8 cellular contexts compared by ENCODE assay signal in genomic region chr14:23321572-23322547, GRCh38. TPM values are rescaled to one million over a fixed set of nuclear protein-coding genes. Genes with fewer than 3 reads are reported as not detected.
A peak's percentile ranks its signal among the peaks of the same experiment; 100 is the strongest.
DNase-seq lines count a peak whose midpoint lies in the region; ATAC-seq and TF ChIP-seq lines count a peak whose summit lies in the region.

No MANE protein-coding gene starts in this region.

- H3K27ac Mint-ChIP-seq in nephron progenitor cell = peak overlapping the region; percentile 97

- peak overlapping the region; percentile 90 for H3K4me3 Mint-ChIP-seq in nephron progenitor cell

- no peaks in the 10 kb centered on the region for H3K9me3 ChIP-seq in transverse colon

- ATAC-seq in HG02759 (IDR thresholded peaks at IDR 0.05; ENCODE audit: unreplicated experiment) = peak; percentile 21

- intact Hi-C loops in transverse colon (cut with DNase I; ENCODE audit: low total_unique reads) = no loop called here

- TF ChIP-seq CTCF in GM13977 (IDR thresholded peaks at IDR 0.05; ENCODE audit: extremely low read depth, insufficient read depth, missing control alignments) (no peak), fibroblast of mammary gland (conservative IDR thresholded peaks at IDR 0.05; ENCODE audit: control insufficient read depth, insufficient read depth, low read depth, low read length) (no peak), nephron progenitor cell (IDR thresholded peaks at IDR 0.05) (no peak), transverse colon (IDR thresholded peaks at IDR 0.05) (no peak)

- H3K4me1 ChIP-seq in transverse colon = peaks cover 10 to 21% (median 18%) of the 10 kb centered on the region in 4 donors

- H3K4me3 ChIP-seq in fibroblast of mammary gland (ENCODE audit: control insufficient read depth, low read depth, low read length) = peak overlapping the region; percentile 90
- peak overlapping the region; percentile 92 to 99 (median 97) for H3K4me3 ChIP-seq in transverse colon

- peak overlapping the region; percentile 98 to 99 (median 98) for H3K27ac ChIP-seq in transverse colon

- H3K27me3 Mint-ChIP-seq in nephron progenitor cell (ENCODE audit: low read depth, poor library complexity) = no peaks in the 10 kb centered on the region

- in situ Hi-C loops in GM13977 (cut with MboI; ENCODE audit: low pct_unique_long_range_greater_than_20kb, low sequenced_read_pairs, unreplicated experiment) (no loop called here), transverse colon (cut with MboI; ENCODE audit: low pct_ligation_motif_present in 1 of 4, low pct_unique_long_range_greater_than_20kb in 1 of 4, low sequenced_read_pairs in 3 of 4) (no loop called here)

- H3K9me3 Mint-ChIP-seq in nephron progenitor cell = no peaks in the 10 kb centered on the region

- TF ChIP-seq EP300 in transverse colon (IDR thresholded peaks at IDR 0.05; ENCODE audit: low read depth) = no peak

- H3K36me3 Mint-ChIP-seq in nephron progenitor cell (ENCODE audit: low read depth) = peaks cover 56% of the 10 kb centered on the region

- TF ChIP-seq POLR2A in transverse colon (IDR thresholded peaks at IDR 0.05) = peak; percentile 39

- H3K27me3 ChIP-seq in transverse colon = no peaks in the 10 kb centered on the region

- H3K36me3 ChIP-seq in transverse colon = peaks cover 0 to 25% (median 8%) of the 10 kb centered on the region in 4 donors

- DNase-seq in GM13977 (ENCODE audit: low spot score) (peak; percentile 56), NCI-H774 (lab: John Stamatoyannopoulos, UW) (peak; percentile 29), fibroblast of mammary gland (ENCODE audit: low read depth) (peak; percentile 58), nephron progenitor cell (peak; percentile 60), transverse colon (peak; percentile 58), SIG-M5 (lab: John Stamatoyannopoulos, UW) (no peak)
- DNase-seq in activated T-cell treated with anti-CD3 and anti-CD28 coated beads, Interleukin-2, amount 50 U/mL, for 1 hour = peak; percentile 54

- WGBS in transverse colon (ENCODE audit: low coverage in 1 of 2), 2 donors = 0 to 3% methylated on average over 6 to 24 of the region's 64 CpGs

- H3K4me1 Mint-ChIP-seq in nephron progenitor cell = peaks cover 54% of the 10 kb centered on the region

RNA-seq across cellular contexts. Expression of gene PABPN1, which starts 0.6 kb away (rescaled TPM):
- total RNA-seq in transverse colon = 100 to 1,000 TPM in 1 of 4 donors, 10 to 100 TPM in 3; 50.0 to 149 (median 63.7) TPM

RNA-seq across cellular contexts. Expression of gene BCL2L2, which starts 15.2 kb away (rescaled TPM):
- total RNA-seq in transverse colon = 10 to 100 TPM; 23.9 to 49.0 (median 43.0) TPM

RNA-seq across cellular contexts. Expression of gene PPP1R3E, which starts 19.2 kb away (rescaled TPM):
- 10 to 100 TPM in 3 of 4 donors, 1 to 10 TPM in 1; 9.1 to 13.9 (median 11.0) TPM for total RNA-seq in transverse colon

RNA-seq across cellular contexts. Expression of gene SLC22A17, which starts 30.8 kb away (rescaled TPM):
- total RNA-seq in transverse colon = 10 to 100 TPM in 1 of 4 donors, 1 to 10 TPM in 3; 4.0 to 14.2 (median 8.5) TPM

RNA-seq across cellular contexts. Expression of gene HOMEZ, which starts 35.9 kb away (rescaled TPM):
- 10 to 100 TPM in 2 of 4 donors, 1 to 10 TPM in 2; 1.9 to 12.9 (median 8.6) TPM for total RNA-seq in transverse colon
